15 cellular contexts compared by ENCODE assay signal in genomic region chr2:70412294-70413075, GRCh38.
DNase-seq lines count a peak whose midpoint lies in the region; ATAC-seq, FAIRE-seq and TF ChIP-seq lines count a peak whose summit lies in the region.
"Had no signal": no experiment of that assay in that cellular context is flagged by ENCODE, and none has a peak within 500 bp of the region (broad histone marks: within the 10 kb centered on the region; RNA-seq: fewer than 3 reads in every experiment).

No MANE protein-coding gene starts in this region.

- peak; percentile 55 for ATAC-seq in left colon

- no peak overlapping the region for H3K4me3 ChIP-seq in choroid plexus epithelial cell (ENCODE audit: low read depth, low read length)
- H3K4me3 ChIP-seq: BLaER1 had no signal

- no peak for FAIRE-seq in urothelium cell line (lab: Jason Lieb, UNC)

- peak; percentile 23 for DNase-seq in M059J (ENCODE audit: low read depth)
- DNase-seq in choroid plexus epithelial cell (ENCODE audit: low read depth), result peak; percentile 4
- no peak for DNase-seq in left colon
- DNase-seq in renal cortical epithelial cell (ENCODE audit: low read depth), result peak; percentile 13
- DNase-seq in DMS53 (lab: John Stamatoyannopoulos, UW), result no peak
- no peak for DNase-seq in urothelium cell line (ENCODE audit: low spot score)
- DNase-seq in mesenteric fat pad (ENCODE audit: low spot score), result no peak
- DNase-seq: CD8-positive, alpha-beta memory T cell; EL; HFFc6; NCI-H1105 treated with DMSO at 0.1 percent for 48 hours; NCI-H187; NCI-H748 treated with DMSO at 0.1 percent for 48 hours; Right ventricle myocardium superior had no signal

- intact Hi-C loops in left colon (cut with DNase I, micrococcal nuclease), result no loop called here

- TF ChIP-seq CTCF in choroid plexus epithelial cell (conservative IDR thresholded peaks at IDR 0.05; ENCODE audit: low read depth, low read length), result no peak

Comparison
In these comparisons a context has a peak if more than half of its experiments do, and no peak if none do; other contexts are left out.
1. DNase-seq: peak in M059J (single experiment), choroid plexus epithelial cell (single experiment) and renal cortical epithelial cell (single experiment); none in left colon (0 of 2), DMS53 (single experiment), urothelium cell line (single experiment) and mesenteric fat pad (single experiment).